ENCODE assay signal across 2 cellular contexts in genomic region chr6:46215213-46215612, GRCh38.
TF ChIP-seq lines count a peak whose summit lies in the region.

No MANE protein-coding gene starts in this region.

TF ChIP-seq in GM23338, 12 proteins besides CTCF, POLR2A, EP300 and RAD21 (continued from another document):
- TF ChIP-seq REST (IDR thresholded peaks at IDR 0.05; ENCODE audit: unreplicated experiment) = no peak
- no peak for TF ChIP-seq CREB1 (CRISPR knock-in tag; IDR thresholded peaks at IDR 0.05; ENCODE audit: low read depth)
- TF ChIP-seq EZH2 (IDR thresholded peaks at IDR 0.05; ENCODE audit: low read depth, unreplicated experiment) = no peak
- TF ChIP-seq STAT1 (IDR thresholded peaks at IDR 0.05; ENCODE audit: unreplicated experiment) = no peak
- TF ChIP-seq POLR2AphosphoS5 (IDR thresholded peaks at IDR 0.05; ENCODE audit: low read depth) = no peak
- no peak for TF ChIP-seq EZH2phosphoT487 (IDR thresholded peaks at IDR 0.05; ENCODE audit: unreplicated experiment)
- no peak for TF ChIP-seq ZNF114 (CRISPR knock-in tag; IDR thresholded peaks at IDR 0.05)
- TF ChIP-seq ZNF331 (CRISPR knock-in tag; IDR thresholded peaks at IDR 0.05; ENCODE audit: low read depth) = no peak
- no peak for TF ChIP-seq ETS1 (IDR thresholded peaks at IDR 0.05)
- no peak for TF ChIP-seq ZNF462 (CRISPR knock-in tag; IDR thresholded peaks at IDR 0.05)

TF ChIP-seq in WTC11, 78 proteins besides CTCF, POLR2A, EP300 and RAD21 (continued from another document):
- TF ChIP-seq AFF4 (CRISPR knock-in tag; IDR thresholded peaks at IDR 0.05; ENCODE audit: borderline replicate concordance) (no peak), FOXP1 (CRISPR knock-in tag; IDR thresholded peaks at IDR 0.05; ENCODE audit: borderline replicate concordance) (no peak), ZSCAN18 (CRISPR knock-in tag; IDR thresholded peaks at IDR 0.05) (no peak)
